1 cellular context compared by ENCODE assay signal in the genomic region with DNA sequence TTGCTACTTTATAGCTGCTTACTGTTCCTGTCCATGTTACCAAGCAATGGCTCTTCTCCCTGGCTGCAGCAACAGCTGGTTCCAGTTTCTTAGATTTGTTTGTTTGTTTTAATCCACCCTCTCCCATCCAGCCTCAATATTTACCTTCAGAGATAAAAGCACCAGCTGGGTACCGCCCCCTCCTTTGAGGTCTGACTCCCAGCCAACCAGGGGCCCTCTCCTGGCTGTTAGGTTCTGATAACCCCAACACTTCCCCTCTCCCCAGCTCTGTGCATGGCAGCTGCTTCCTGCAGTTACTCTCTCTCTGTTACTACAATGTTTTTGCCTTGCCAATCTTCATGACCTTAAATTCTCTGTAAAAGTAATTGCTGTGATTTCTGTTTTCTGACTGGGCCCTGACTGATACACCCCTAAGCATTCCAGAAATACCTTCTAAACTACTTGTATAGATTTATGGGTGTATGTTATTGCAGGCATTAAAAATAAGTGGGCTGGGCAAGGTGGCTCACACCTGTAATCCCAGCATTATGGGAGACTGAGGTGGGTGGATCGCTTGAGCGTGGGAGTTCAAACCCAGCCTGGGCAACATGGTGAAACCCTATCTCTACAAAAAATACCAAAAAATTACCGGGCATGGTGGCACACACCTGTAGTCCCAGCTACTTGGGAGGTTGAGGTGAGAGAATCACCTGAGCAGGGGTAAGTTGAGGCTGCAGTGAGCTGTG.
A peak's percentile ranks its signal among the peaks of the same experiment; 100 is the strongest.
TF ChIP-seq lines count a peak whose summit lies in the region.

No MANE protein-coding gene starts in this region.

TF ChIP-seq in K562, 482 proteins besides CTCF, POLR2A, EP300 and RAD21 (continued from another document and continues in another):
- TF ChIP-seq HNRNPK (IDR thresholded peaks at IDR 0.05; ENCODE audit: low read depth, low read length, poor library complexity, severe bottlenecking) (no peak), TSHZ1 (CRISPR knock-in tag; IDR thresholded peaks at IDR 0.05) (no peak), ZNF518B (CRISPR knock-in tag; IDR thresholded peaks at IDR 0.05) (no peak), THAP7 (CRISPR knock-in tag; IDR thresholded peaks at IDR 0.05) (no peak), FOXM1 (IDR thresholded peaks at IDR 0.05; ENCODE audit: low read depth) (peak; percentile 62), FOXM1 (CRISPR knock-in tag; IDR thresholded peaks at IDR 0.05; ENCODE audit: low read depth) (no peak), ZNF324 (CRISPR knock-in tag; IDR thresholded peaks at IDR 0.05) (no peak), E4F1 (CRISPR knock-in tag; IDR thresholded peaks at IDR 0.05; ENCODE audit: borderline replicate concordance) (no peak), ZNF217 (CRISPR knock-in tag; IDR thresholded peaks at IDR 0.05) (no peak), SOX6 (IDR thresholded peaks at IDR 0.05) (peak; percentile 82), NBN (IDR thresholded peaks at IDR 0.05; ENCODE audit: low read depth) (no peak), POLR3G (IDR thresholded peaks at IDR 0.05; ENCODE audit: extremely low read depth, insufficient read length, insufficient replicate concordance) (no peak), PML (IDR thresholded peaks at IDR 0.05; ENCODE audit: low read length) (peak; percentile 61; the same call in 1 of the 2 replicates), GMEB1 (CRISPR knock-in tag; IDR thresholded peaks at IDR 0.05) (no peak), TAF1 (IDR thresholded peaks at IDR 0.05; ENCODE audit: control insufficient read depth, extremely low read depth, insufficient read depth, low read length, severe bottlenecking) (no peak), HES1 (IDR thresholded peaks at IDR 0.05; ENCODE audit: low read depth) (peak; percentile 92), PCBP1 (IDR thresholded peaks at IDR 0.05; ENCODE audit: low read depth, low read length, poor library complexity, severe bottlenecking) (no peak), ZNF398 (CRISPR knock-in tag; IDR thresholded peaks at IDR 0.05) (no peak), HOXB6 (CRISPR knock-in tag; IDR thresholded peaks at IDR 0.05; ENCODE audit: borderline replicate concordance) (no peak), ZNF778 (CRISPR knock-in tag; IDR thresholded peaks at IDR 0.05) (no peak), TEAD1 (CRISPR knock-in tag; IDR thresholded peaks at IDR 0.05) (no peak), SMAD1 (IDR thresholded peaks at IDR 0.05; ENCODE audit: low read depth, low read length, partially characterized antibody) (no peak), NR2C2 (CRISPR knock-in tag; IDR thresholded peaks at IDR 0.05) (no peak), NR2C2 (tag; IDR thresholded peaks at IDR 0.05) (0 out of 2 replicates have a peak, but pooled peaks have one; percentile 17), CC2D1A (IDR thresholded peaks at IDR 0.05) (no peak), BDP1 (IDR thresholded peaks at IDR 0.05; ENCODE audit: insufficient read depth, insufficient read length) (no peak), BCL6 (CRISPR knock-in tag; IDR thresholded peaks at IDR 0.05) (no peak), ZNF316 (IDR thresholded peaks at IDR 0.05) (no peak)
- TF ChIP-seq, protein P1, sequence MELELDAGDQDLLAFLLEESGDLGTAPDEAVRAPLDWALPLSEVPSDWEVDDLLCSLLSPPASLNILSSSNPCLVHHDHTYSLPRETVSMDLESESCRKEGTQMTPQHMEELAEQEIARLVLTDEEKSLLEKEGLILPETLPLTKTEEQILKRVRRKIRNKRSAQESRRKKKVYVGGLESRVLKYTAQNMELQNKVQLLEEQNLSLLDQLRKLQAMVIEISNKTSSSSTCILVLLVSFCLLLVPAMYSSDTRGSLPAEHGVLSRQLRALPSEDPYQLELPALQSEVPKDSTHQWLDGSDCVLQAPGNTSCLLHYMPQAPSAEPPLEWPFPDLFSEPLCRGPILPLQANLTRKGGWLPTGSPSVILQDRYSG (tag; conservative IDR thresholded peaks at IDR 0.05; ENCODE audit: low read depth) = no peak
- TF ChIP-seq, protein P2, sequence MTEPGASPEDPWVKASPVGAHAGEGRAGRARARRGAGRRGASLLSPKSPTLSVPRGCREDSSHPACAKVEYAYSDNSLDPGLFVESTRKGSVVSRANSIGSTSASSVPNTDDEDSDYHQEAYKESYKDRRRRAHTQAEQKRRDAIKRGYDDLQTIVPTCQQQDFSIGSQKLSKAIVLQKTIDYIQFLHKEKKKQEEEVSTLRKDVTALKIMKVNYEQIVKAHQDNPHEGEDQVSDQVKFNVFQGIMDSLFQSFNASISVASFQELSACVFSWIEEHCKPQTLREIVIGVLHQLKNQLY (CRISPR knock-in tag; conservative IDR thresholded peaks at IDR 0.05) = no peak
- TF ChIP-seq, protein P3, sequence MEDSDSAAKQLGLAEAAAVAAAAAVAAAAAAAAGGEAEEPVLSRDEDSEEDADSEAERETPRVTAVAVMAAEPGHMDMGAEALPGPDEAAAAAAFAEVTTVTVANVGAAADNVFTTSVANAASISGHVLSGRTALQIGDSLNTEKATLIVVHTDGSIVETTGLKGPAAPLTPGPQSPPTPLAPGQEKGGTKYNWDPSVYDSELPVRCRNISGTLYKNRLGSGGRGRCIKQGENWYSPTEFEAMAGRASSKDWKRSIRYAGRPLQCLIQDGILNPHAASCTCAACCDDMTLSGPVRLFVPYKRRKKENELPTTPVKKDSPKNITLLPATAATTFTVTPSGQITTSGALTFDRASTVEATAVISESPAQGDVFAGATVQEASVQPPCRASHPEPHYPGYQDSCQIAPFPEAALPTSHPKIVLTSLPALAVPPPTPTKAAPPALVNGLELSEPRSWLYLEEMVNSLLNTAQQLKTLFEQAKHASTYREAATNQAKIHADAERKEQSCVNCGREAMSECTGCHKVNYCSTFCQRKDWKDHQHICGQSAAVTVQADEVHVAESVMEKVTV (CRISPR knock-in tag; IDR thresholded peaks at IDR 0.05) = no peak
